In genomic region chr7:128738570-128739047, GRCh38 we compare ENCODE assay signal across 8 cellular contexts.
DNase-seq lines count a peak whose midpoint lies in the region.

No MANE protein-coding gene starts in this region.

- H3K27me3 ChIP-seq in HUES6 (ENCODE audit: control insufficient read depth, insufficient read depth, low read length): no peaks in the 10 kb centered on the region

- H3K4me1 ChIP-seq in HUES6 (ENCODE audit: control insufficient read depth, insufficient read depth, low read length): peaks cover 11% of the 10 kb centered on the region

- peak overlapping the region; percentile 97 for H3K4me3 Mint-ChIP-seq in stimulated activated naive CD8-positive, alpha-beta T cell treated with anti-CD3 and anti-CD28 coated beads, Interleukin-15, Interleukin-2, amounts not matched to agents 100 ng/mL and 50 ng/mL, for 24 hours

- no peaks in the 10 kb centered on the region for H3K9me3 ChIP-seq in HUES6 (ENCODE audit: control insufficient read depth, insufficient read depth, low read depth, low read length)
- no peaks in the 10 kb centered on the region for H3K9me3 ChIP-seq in iPS-18c (ENCODE audit: control insufficient read depth, insufficient read depth, low read length)

- peak overlapping the region; percentile 99 for H3K27ac Mint-ChIP-seq in stimulated activated naive CD8-positive, alpha-beta T cell treated with anti-CD3 and anti-CD28 coated beads, Interleukin-15, Interleukin-2, amounts not matched to agents 100 ng/mL and 50 ng/mL, for 24 hours

- no peaks in the 10 kb centered on the region for H3K9me3 Mint-ChIP-seq in stimulated activated naive CD8-positive, alpha-beta T cell treated with anti-CD3 and anti-CD28 coated beads, Interleukin-15, Interleukin-2, amounts not matched to agents 100 ng/mL and 50 ng/mL, for 24 hours

- peak; percentile 14 for DNase-seq in activated CD8-positive, alpha-beta memory T cell treated with anti-CD3 and anti-CD28 coated beads, Interleukin-2, amount 50 U/mL, for 4 hours
- DNase-seq in activated CD8-positive, alpha-beta memory T cell treated with anti-CD3 and anti-CD28 coated beads for 24 hours: no peak
- DNase-seq in amniotic epithelial cell (ENCODE audit: low read depth) (peak; percentile 72), GM19240 (ENCODE audit: insufficient read length, low spot score) (no peak), NOMO-1 (lab: John Stamatoyannopoulos, UW; ENCODE audit: unreplicated experiment in 2 of 2) (no peak)

- H3K9ac ChIP-seq in HUES6 (ENCODE audit: low read length): peak overlapping the region; percentile 93

- 0 out of 2 replicates have a peak, but pooled peaks cover 2% of the 10 kb centered on the region for H3K36me3 ChIP-seq in HUES6 (ENCODE audit: control insufficient read depth, insufficient read depth, low read length)

- H3K4me3 ChIP-seq in HUES6 (ENCODE audit: low read depth, low read length) (peak overlapping the region; percentile 88), iPS-18c (ENCODE audit: insufficient read depth, low read depth, low read length) (peak overlapping the region; percentile 78)

- peaks cover 53% of the 10 kb centered on the region for H3K4me1 Mint-ChIP-seq in stimulated activated naive CD8-positive, alpha-beta T cell treated with anti-CD3 and anti-CD28 coated beads, Interleukin-15, Interleukin-2, amounts not matched to agents 100 ng/mL and 50 ng/mL, for 24 hours (ENCODE audit: low read depth)

- H3K27ac ChIP-seq in HUES6 (ENCODE audit: low read depth, low read length): peak overlapping the region; percentile 50

- no peaks in the 10 kb centered on the region for H3K27me3 Mint-ChIP-seq in stimulated activated naive CD8-positive, alpha-beta T cell treated with anti-CD3 and anti-CD28 coated beads, Interleukin-15, Interleukin-2, amounts not matched to agents 100 ng/mL and 50 ng/mL, for 24 hours

- H3K36me3 Mint-ChIP-seq in stimulated activated naive CD8-positive, alpha-beta T cell treated with anti-CD3 and anti-CD28 coated beads, Interleukin-15, Interleukin-2, amounts not matched to agents 100 ng/mL and 50 ng/mL, for 24 hours (ENCODE audit: low read depth): peaks cover 14% of the 10 kb centered on the region

Comparison
In these comparisons a context has a peak if more than half of its experiments do, and no peak if none do; other contexts are left out.
1. DNase-seq: peak in activated CD8-positive, alpha-beta memory T cell treated with anti-CD3 and anti-CD28 coated beads, Interleukin-2, amount 50 U/mL, for 4 hours (single experiment) and amniotic epithelial cell (single experiment); none in activated CD8-positive, alpha-beta memory T cell treated with anti-CD3 and anti-CD28 coated beads for 24 hours (single experiment), GM19240 (single experiment) and NOMO-1 (0 of 2).